ENCODE assay signal across 8 cellular contexts in genomic region chr10:26857991-26858706, GRCh38. TPM values are rescaled to one million over a fixed set of nuclear protein-coding genes. Genes with fewer than 3 reads are reported as not detected.
A peak's percentile ranks its signal among the peaks of the same experiment; 100 is the strongest.
DNase-seq lines count a peak whose midpoint lies in the region; ATAC-seq, FAIRE-seq and TF ChIP-seq lines count a peak whose summit lies in the region.

No MANE protein-coding gene starts in this region.

- H3K27me3 Mint-ChIP-seq in dendritic cell treated with granulocyte-macrophage colony-stimulating factor and Interleukin-4, amounts not matched to agents 40 ng/mL and 50 ng/mL, for 4 days, result no peaks in the 10 kb centered on the region

- no peak overlapping the region for H3K27ac Mint-ChIP-seq in dendritic cell treated with granulocyte-macrophage colony-stimulating factor and Interleukin-4, amounts not matched to agents 40 ng/mL and 50 ng/mL, for 4 days

- WGBS in psoas muscle, 3 donors, result 28 to 41% (median 29%) methylated on average over 7 of the region's 7 CpGs

- peaks cover 23% of the 10 kb centered on the region for H3K36me3 Mint-ChIP-seq in dendritic cell treated with granulocyte-macrophage colony-stimulating factor and Interleukin-4, amounts not matched to agents 40 ng/mL and 50 ng/mL, for 4 days (ENCODE audit: low read depth)

- no peak for TF ChIP-seq CTCF in psoas muscle (IDR thresholded peaks at IDR 0.05)

- H3K4me1 Mint-ChIP-seq in dendritic cell treated with granulocyte-macrophage colony-stimulating factor and Interleukin-4, amounts not matched to agents 40 ng/mL and 50 ng/mL, for 4 days (ENCODE audit: low read depth), result peaks cover 44% of the 10 kb centered on the region

- no peaks in the 10 kb centered on the region for H3K36me3 ChIP-seq in HUES6 (ENCODE audit: control insufficient read depth, insufficient read depth, low read length)
- no peaks in the 10 kb centered on the region for H3K36me3 ChIP-seq in psoas muscle (ENCODE audit: insufficient read depth in 1 of 2, low read depth in 1 of 2)

- H3K4me3 Mint-ChIP-seq in dendritic cell treated with granulocyte-macrophage colony-stimulating factor and Interleukin-4, amounts not matched to agents 40 ng/mL and 50 ng/mL, for 4 days, result peak overlapping the region; percentile 97

- H3K27ac ChIP-seq in HUES6 (ENCODE audit: low read depth, low read length) (no peak overlapping the region), psoas muscle (peak overlapping the region; percentile 95)

- H3K27me3 ChIP-seq in HUES6 (ENCODE audit: control insufficient read depth, insufficient read depth, low read length) (no peaks in the 10 kb centered on the region), psoas muscle (ENCODE audit: insufficient read depth in 3 of 3, low read length in 2 of 3) (no peaks in the 10 kb centered on the region)

- H3K4me1 ChIP-seq in HUES6 (ENCODE audit: control insufficient read depth, insufficient read depth, low read length) (peaks cover 15% of the 10 kb centered on the region), psoas muscle (peaks cover 46% of the 10 kb centered on the region)

- no peaks in the 10 kb centered on the region for H3K9me3 Mint-ChIP-seq in dendritic cell treated with granulocyte-macrophage colony-stimulating factor and Interleukin-4, amounts not matched to agents 40 ng/mL and 50 ng/mL, for 4 days

- H3K4me3 ChIP-seq in HUES6 (ENCODE audit: low read depth, low read length), result peak overlapping the region; percentile 96; the same call in 1 of the 2 replicates
- H3K4me3 ChIP-seq in psoas muscle, result peak overlapping the region; percentile 73

- DNase-seq in CD1c-positive myeloid dendritic cell (ENCODE audit: extremely low spot score), result peak; percentile 40
- DNase-seq in GM19239 (ENCODE audit: insufficient read length, low spot score), result no peak
- DNase-seq in psoas muscle, result no peak
- DNase-seq in DMS53 treated with DMSO at 0.1 percent for 48 hours (lab: John Stamatoyannopoulos, UW; ENCODE audit: unreplicated experiment), result no peak
- DNase-seq in stimulated activated CD4-positive, alpha-beta T cell treated with anti-CD3 and anti-CD28 coated beads, Interleukin-4, amount 100 ng/mL, for 1 hour, result no peak
- DNase-seq in OCI-M2 (lab: John Stamatoyannopoulos, UW; ENCODE audit: unreplicated experiment), result no peak

- FAIRE-seq in GM19239 (lab: Jason Lieb, UNC), result peak; percentile 71

- ATAC-seq in psoas muscle, result peak in 2 of 4 donors; percentile 41 to 47

- intact Hi-C loops in dendritic cell treated with granulocyte-macrophage colony-stimulating factor and Interleukin-4, amounts not matched to agents 40 ng/mL and 50 ng/mL, for 4 days (cut with micrococcal nuclease), result loop anchor here (10.0 kb wide), 1 partner anchor 63 kb away; no protein-coding TSS in a partner anchor
- intact Hi-C loops in psoas muscle (cut with DNase I), result loop anchor here in 1 of 2 donors (5.0 kb wide), 1 partner anchor 66 kb away; no protein-coding TSS in a partner anchor

- no peaks in the 10 kb centered on the region for H3K9me3 ChIP-seq in HUES6 (ENCODE audit: control insufficient read depth, insufficient read depth, low read depth, low read length)
- no peaks in the 10 kb centered on the region for H3K9me3 ChIP-seq in psoas muscle

- no peak overlapping the region for H3K9ac ChIP-seq in HUES6 (ENCODE audit: low read length)

RNA-seq across cellular contexts. Expression of gene ABI1, which starts 2.6 kb away (rescaled TPM):
- total RNA-seq in psoas muscle, result 10 to 100 TPM; 24.9 to 33.8 (median 31.2) TPM
- 10 to 100 TPM; 13.9 to 30.6 (median 18.2) TPM for polyA plus RNA-seq in psoas muscle
